ENCODE assay signal across 8 cellular contexts in genomic region chr2:219596954-219597551, GRCh38. TPM values are rescaled to one million over a fixed set of nuclear protein-coding genes. Genes with fewer than 3 reads are reported as not detected.
DNase-seq lines count a peak whose midpoint lies in the region; ATAC-seq, FAIRE-seq and TF ChIP-seq lines count a peak whose summit lies in the region.

No MANE protein-coding gene starts in this region.

- no peaks in the 10 kb centered on the region for H3K9me3 ChIP-seq in MM.1S (replicated peaks; ENCODE audit: insufficient read depth, low read length)

- H3K4me2 ChIP-seq in MM.1S (ENCODE audit: low read depth, low read length), result peak overlapping the region; percentile 47

- no peaks in the 10 kb centered on the region for H3K36me3 Mint-ChIP-seq in type B pancreatic cell

- H3K9ac ChIP-seq in MM.1S (ENCODE audit: low read length), result peak overlapping the region; percentile 63

- H3K79me2 ChIP-seq in MM.1S (ENCODE audit: low read length), result no peaks in the 10 kb centered on the region

- H2AFZ ChIP-seq in MM.1S (ENCODE audit: low read length), result peak overlapping the region; percentile 71

- ATAC-seq in GM21528 (IDR thresholded peaks at IDR 0.05; ENCODE audit: low FRiP score, unreplicated experiment), result peak; percentile 23

- intact Hi-C loops in lower leg skin (cut with DNase I; ENCODE audit: low total_unique reads), result no loop called here

- FAIRE-seq in D721Med (lab: Jason Lieb, UNC) (peak; percentile 51), bronchial epithelial cell (lab: Jason Lieb, UNC) (no peak)

- TF ChIP-seq POLR2A in lower leg skin (IDR thresholded peaks at IDR 0.05), result no peak

- H3K27me3 ChIP-seq in MM.1S (replicated peaks; ENCODE audit: insufficient read depth, low read length) (no peaks in the 10 kb centered on the region), bronchial epithelial cell (ENCODE audit: control insufficient read depth, insufficient read depth, low read length) (no peaks in the 10 kb centered on the region)

- peaks cover 41% of the 10 kb centered on the region for H3K4me1 Mint-ChIP-seq in type B pancreatic cell (ENCODE audit: unreplicated experiment)

- 7 to 8% methylated on average over 19 of the region's 19 CpGs for WGBS in lower leg skin, 2 donors

- peak overlapping the region; percentile 98 for H3K4me3 Mint-ChIP-seq in type B pancreatic cell

- DNase-seq in D721Med (ENCODE audit: insufficient read length, low spot score) (no peak), MM.1S (no peak), bronchial epithelial cell (ENCODE audit: low read depth) (peak; percentile 20), lower leg skin (ENCODE audit: low spot score in 2 of 2) (no peak), type B pancreatic cell (ENCODE audit: extremely low spot score, unreplicated experiment) (no peak), NCI-H446 treated with DMSO at 0.1 percent for 48 hours (lab: John Stamatoyannopoulos, UW) (no peak), NCI-H2081 treated with DMSO at 0.1 percent for 48 hours (lab: John Stamatoyannopoulos, UW) (no peak)

- H3K27ac ChIP-seq in MM.1S (ENCODE audit: low read length), result peak overlapping the region; percentile 62; the same call in 1 of the 2 replicates

- H3K4me1 ChIP-seq in MM.1S (ENCODE audit: low read length), result peaks cover 5% of the 10 kb centered on the region

- no peaks in the 10 kb centered on the region for H3K9me3 Mint-ChIP-seq in type B pancreatic cell

- no peaks in the 10 kb centered on the region for H4K20me1 ChIP-seq in MM.1S (ENCODE audit: insufficient read depth, low read length)

- H3K9me2 ChIP-seq in MM.1S (replicated peaks; ENCODE audit: insufficient read depth, low read length), result no peaks in the 10 kb centered on the region

- H3K4me3 ChIP-seq in MM.1S (ENCODE audit: low read length) (peak overlapping the region; percentile 65), bronchial epithelial cell (ENCODE audit: low read depth, low read length) (peak overlapping the region; percentile 79), lower leg skin (ENCODE audit: low read depth, poor library complexity, severe bottlenecking) (peak overlapping the region; percentile 31)

- H3K27ac Mint-ChIP-seq in type B pancreatic cell, result peak overlapping the region; percentile 98

- peaks cover 3% of the 10 kb centered on the region for H3K27me3 Mint-ChIP-seq in type B pancreatic cell

- H3K36me3 ChIP-seq in MM.1S (replicated peaks; ENCODE audit: insufficient read depth, low read length), result no peaks in the 10 kb centered on the region
- peaks cover 6% of the 10 kb centered on the region for H3K36me3 ChIP-seq in bronchial epithelial cell (ENCODE audit: control insufficient read depth, insufficient read depth, low read length)

- TF ChIP-seq CTCF in D721Med (IDR thresholded peaks at IDR 0.05; ENCODE audit: insufficient read depth, missing control alignments) (no peak), MM.1S (IDR thresholded peaks at IDR 0.05; ENCODE audit: low read length) (no peak), bronchial epithelial cell (IDR thresholded peaks at IDR 0.05; ENCODE audit: insufficient read depth, low read length, severe bottlenecking) (no peak), lower leg skin (IDR thresholded peaks at IDR 0.05) (no peak), type B pancreatic cell (conservative IDR thresholded peaks at IDR 0.05) (no peak)

- peaks cover 7% of the 10 kb centered on the region; the same call in 1 of the 2 replicates for H3F3A ChIP-seq in MM.1S (ENCODE audit: insufficient read depth, low read length)

RNA-seq across cellular contexts. Expression of gene STK11IP, which starts 0.6 kb away (rescaled TPM):
- total RNA-seq in bronchial epithelial cell (11.3 and 16.9 TPM in 2 replicates), lower leg skin (10 to 100 TPM; 13.3 to 37.8 (median 18.9) TPM), type B pancreatic cell (ENCODE audit: low replicate concordance) (30.7 and 42.5 TPM in 2 replicates)

RNA-seq across cellular contexts. Expression of gene INHA, which starts 24.9 kb away (rescaled TPM):
- under 0.01 and 0.13 TPM in 2 replicates for total RNA-seq in bronchial epithelial cell
- 1 to 10 TPM in 1 of 4 donors, under 1 TPM in 2, not detected in 1; 0.58 to 1.4 (median 0.84) TPM for total RNA-seq in lower leg skin
- total RNA-seq in type B pancreatic cell (ENCODE audit: low replicate concordance), result 1.2 and 1.3 TPM in 2 replicates

RNA-seq across cellular contexts. Expression of gene OBSL1, which starts 25.7 kb away (rescaled TPM):
- 9.2 and 15.2 TPM in 2 replicates for total RNA-seq in bronchial epithelial cell
- total RNA-seq in lower leg skin, result 10 to 100 TPM; 34.2 to 52.7 (median 42.7) TPM
- total RNA-seq in type B pancreatic cell (ENCODE audit: low replicate concordance), result 118 and 197 TPM in 2 replicates

RNA-seq across cellular contexts. Expression of gene SLC4A3, which starts 30.4 kb away (rescaled TPM):
- total RNA-seq in bronchial epithelial cell (1.6 and 3.6 TPM in 2 replicates), lower leg skin (1 to 10 TPM in 2 of 4 donors, under 1 TPM in 2; 0.34 to 2.1 (median 0.90) TPM), type B pancreatic cell (ENCODE audit: low replicate concordance) (8.0 and 15.8 TPM in 2 replicates)

RNA-seq across cellular contexts. Expression of gene TMEM198, which starts 53.2 kb away (rescaled TPM):
- total RNA-seq in bronchial epithelial cell (under 0.01 and 0.13 TPM in 2 replicates), lower leg skin (1 to 10 TPM in 2 of 4 donors, under 1 TPM in 2; 0.17 to 2.1 (median 1.0) TPM), type B pancreatic cell (ENCODE audit: low replicate concordance) (7.8 and 9.7 TPM in 2 replicates)
